ENCODE assay signal across 10 cellular contexts in the genomic region with DNA sequence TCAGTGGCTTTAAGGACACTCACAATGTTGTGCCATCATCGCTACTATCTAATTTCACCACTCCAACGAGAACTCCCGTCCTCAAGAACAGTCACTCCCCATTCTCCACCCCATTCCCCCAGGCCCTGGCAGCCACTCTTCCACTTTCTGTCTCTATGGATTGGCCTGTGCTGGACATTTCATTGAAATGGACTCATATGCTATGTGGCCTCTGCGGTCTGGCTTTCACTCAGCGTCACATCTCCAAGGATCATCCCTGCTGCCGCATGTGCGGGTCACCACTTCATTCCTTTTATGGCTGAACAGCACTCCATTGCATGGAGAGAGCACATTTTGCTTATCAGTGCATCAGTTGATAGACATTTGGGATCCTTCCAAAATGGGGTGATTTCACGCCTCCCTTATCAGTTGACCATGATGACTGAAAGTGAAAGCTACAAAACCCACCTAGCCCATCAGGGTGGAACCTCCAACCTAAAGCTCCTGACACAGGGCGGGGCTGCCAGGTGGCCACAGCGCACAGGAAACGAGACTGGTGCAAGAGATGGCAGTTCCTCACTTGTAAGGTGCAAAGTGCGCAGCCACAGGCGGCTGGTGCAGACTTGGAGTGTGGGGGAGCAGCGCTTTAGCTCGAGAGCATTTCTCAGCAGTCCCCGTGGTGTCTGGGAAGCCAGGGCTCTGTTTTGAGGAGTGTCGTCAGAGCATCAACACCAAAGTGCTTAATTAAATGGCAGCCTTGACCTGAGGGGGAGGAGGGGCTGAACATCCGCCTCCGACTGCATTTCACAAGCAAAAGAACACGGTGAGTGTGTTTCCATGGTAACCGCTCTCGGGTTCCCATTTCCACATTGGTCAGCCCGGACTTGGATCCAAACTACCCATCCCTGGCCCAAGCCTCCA. TPM values are rescaled to one million over a fixed set of nuclear protein-coding genes. Genes with fewer than 3 reads are reported as not detected.
DNase-seq lines count a peak whose midpoint lies in the region; ATAC-seq and TF ChIP-seq lines count a peak whose summit lies in the region.
"Had no signal": no experiment of that assay in that cellular context is flagged by ENCODE, and none has a peak within 500 bp of the region (broad histone marks: within the 10 kb centered on the region; RNA-seq: fewer than 3 reads in every experiment).

No MANE protein-coding gene starts in this region.

- H3K4me1 ChIP-seq in naive thymus-derived CD4-positive, alpha-beta T cell (ENCODE audit: control insufficient read depth in 2 of 2, insufficient read depth in 2 of 2, low read length in 2 of 2): peaks cover 53 to 60% of the 10 kb centered on the region in 2 donors

- peak overlapping the region; percentile 41 for H3K4me3 ChIP-seq in naive thymus-derived CD4-positive, alpha-beta T cell (ENCODE audit: low read length)
- no peak overlapping the region for H3K4me3 ChIP-seq in coronary artery
- H3K4me3 ChIP-seq: cardiac muscle cell, thoracic aorta had no signal

- peaks cover 0 to 43% (median 14%) of the 10 kb centered on the region in 5 donors for H3K36me3 Mint-ChIP-seq in naive thymus-derived CD4-positive, alpha-beta T cell

- no peak for TF ChIP-seq CTCF in coronary artery (IDR thresholded peaks at IDR 0.05)

- H3K36me3 ChIP-seq in naive thymus-derived CD4-positive, alpha-beta T cell (ENCODE audit: control insufficient read depth in 2 of 3, insufficient read depth in 3 of 3, low read length in 3 of 3): peaks cover 0 to 21% (median 9%) of the 10 kb centered on the region in 3 experiments
- H3K36me3 ChIP-seq: cardiac muscle cell, thoracic aorta had no signal

- peaks cover 46 to 75% (median 64%) of the 10 kb centered on the region in 7 donors for H3K4me1 Mint-ChIP-seq in naive thymus-derived CD4-positive, alpha-beta T cell

- ATAC-seq in HG03025 (IDR thresholded peaks at IDR 0.05; ENCODE audit: low FRiP score, unreplicated experiment): peak; percentile 69
- ATAC-seq in naive thymus-derived CD4-positive, alpha-beta T cell: peak; percentile 92

- H3K27me3 ChIP-seq in naive thymus-derived CD4-positive, alpha-beta T cell (ENCODE audit: control insufficient read depth in 2 of 2, insufficient read depth in 2 of 2, low read length in 2 of 2): no peaks in the 10 kb centered on the region
- H3K27me3 ChIP-seq: cardiac muscle cell had no signal

- H3K4me3 Mint-ChIP-seq in naive thymus-derived CD4-positive, alpha-beta T cell: peak overlapping the region; percentile 67 to 85 (median 79)

- H3K9me3 ChIP-seq in naive thymus-derived CD4-positive, alpha-beta T cell (ENCODE audit: control insufficient read depth in 2 of 3, low read length in 3 of 3): no peaks in the 10 kb centered on the region
- H3K9me3 ChIP-seq: thoracic aorta had no signal

- CTCF ChIA-PET in naive thymus-derived CD4-positive, alpha-beta T cell (lab: Charles Lee): interaction anchor here (0.6 to 1.1 kb wide), 2 partner anchors 20 to 22 kb away, joined by 3 read pairs; no protein-coding TSS in a partner anchor

- intact Hi-C loops in naive thymus-derived CD4-positive, alpha-beta T cell (cut with micrococcal nuclease): loop anchor here in 1 of 2 donors (1.0 to 2.0 kb wide), 3 partner anchors 15 to 79 kb away; partner anchors contain the start of gene COTL1

- peak overlapping the region; percentile 73 for H3K27ac ChIP-seq in naive thymus-derived CD4-positive, alpha-beta T cell (ENCODE audit: low read depth, low read length)
- H3K27ac ChIP-seq in coronary artery: no peak overlapping the region
- H3K27ac ChIP-seq: cardiac muscle cell, thoracic aorta had no signal

- DNase-seq in NCI-H510A treated with DMSO at 0.1 percent for 48 hours (lab: John Stamatoyannopoulos, UW): peak; percentile 66
- DNase-seq in NCI-H510A (lab: John Stamatoyannopoulos, UW): no peak
- peak; percentile 81 for DNase-seq in T follicular helper cell (ENCODE audit: low read depth)
- DNase-seq in amygdala (lab: John Stamatoyannopoulos, UW): peak in 31 of 56 donors; percentile 29 to 85 (median 54)
- DNase-seq in naive thymus-derived CD4-positive, alpha-beta T cell: peak; percentile 47 to 82 (median 73)
- DNase-seq in coronary artery (ENCODE audit: low spot score): no peak
- DNase-seq in HT-29 (ENCODE audit: low spot score): no peak

- H3K9me3 Mint-ChIP-seq in naive thymus-derived CD4-positive, alpha-beta T cell: no peaks in the 10 kb centered on the region

- peak overlapping the region; percentile 88 to 98 (median 96) for H3K27ac Mint-ChIP-seq in naive thymus-derived CD4-positive, alpha-beta T cell

- POLR2A ChIA-PET in naive thymus-derived CD4-positive, alpha-beta T cell (lab: Charles Lee): interaction anchor here (0.6 to 1.6 kb wide), 12 partner anchors 9 to 115 kb away, joined by 3 to 8 read pairs (median 4); partner anchors contain the start of gene COTL1

- H3K27me3 Mint-ChIP-seq in naive thymus-derived CD4-positive, alpha-beta T cell: peaks cover 0 to 4% (median 0%) of the 10 kb centered on the region in 5 donors

RNA-seq across cellular contexts. Expression of gene COTL1, which starts 23.8 kb away (rescaled TPM):
- 100 to 1,000 TPM in 3 of 5 experiments, 10 to 100 TPM in 2; 84.2 to 704 (median 172) TPM for total RNA-seq in naive thymus-derived CD4-positive, alpha-beta T cell
- polyA plus RNA-seq in naive thymus-derived CD4-positive, alpha-beta T cell: 100 to 1,000 TPM; 268 to 344 TPM
- total RNA-seq in HT-29 (2014; rRNA removed; shearing (Covaris generic)): 105 and 121 TPM in 2 replicates

RNA-seq across cellular contexts. Expression of gene KLHL36, which starts 54.2 kb away (rescaled TPM):
- total RNA-seq in naive thymus-derived CD4-positive, alpha-beta T cell: 100 to 1,000 TPM in 2 of 5 experiments, 10 to 100 TPM in 3; 51.8 to 161 (median 97.8) TPM
- 10 to 100 TPM; 45.8 to 73.7 TPM for polyA plus RNA-seq in naive thymus-derived CD4-positive, alpha-beta T cell
- 64.9 and 70.1 TPM in 2 replicates for total RNA-seq in HT-29 (2014; rRNA removed; shearing (Covaris generic))

Comparison
In these comparisons a context has a peak if more than half of its experiments do, and no peak if none do; other contexts are left out.
1. DNase-seq: peak in NCI-H510A treated with DMSO at 0.1 percent for 48 hours (single experiment), T follicular helper cell (single experiment), amygdala (31 of 56) and naive thymus-derived CD4-positive, alpha-beta T cell (9 of 9); none in NCI-H510A (single experiment), coronary artery (single experiment) and HT-29 (single experiment).